In genomic region chr1:53888716-53889115, GRCh38 we compare ENCODE assay signal across 1 cellular context.
TF ChIP-seq lines count a peak whose summit lies in the region.

No MANE protein-coding gene starts in this region.

TF ChIP-seq in endothelial cell of umbilical vein, 7 proteins besides CTCF, POLR2A, EP300 and RAD21:
- no peak for TF ChIP-seq POLR2AphosphoS5 (IDR thresholded peaks at IDR 0.05; ENCODE audit: insufficient read depth, low read depth, low read length)
- TF ChIP-seq JUN (IDR thresholded peaks at IDR 0.05; ENCODE audit: borderline replicate concordance, insufficient read depth, insufficient read length, low read depth), result no peak
- TF ChIP-seq MAX (IDR thresholded peaks at IDR 0.05; ENCODE audit: insufficient read depth, insufficient read length), result no peak
- TF ChIP-seq FOS (IDR thresholded peaks at IDR 0.05; ENCODE audit: borderline replicate concordance, insufficient read depth, low read length), result no peak
- TF ChIP-seq MYC (IDR thresholded peaks at IDR 0.05; ENCODE audit: low read depth, low read length), result no peak
- TF ChIP-seq GATA2 (IDR thresholded peaks at IDR 0.05; ENCODE audit: insufficient read depth, insufficient read length, low read depth, low read length), result no peak
- no peak for TF ChIP-seq EZH2 (IDR thresholded peaks at IDR 0.05; ENCODE audit: borderline replicate concordance, low read depth, low read length, severe bottlenecking)
